Comparison of ENCODE assay signal across 15 cellular contexts in genomic region chr9:109568568-109569210, GRCh38.
DNase-seq lines count a peak whose midpoint lies in the region; ATAC-seq and TF ChIP-seq lines count a peak whose summit lies in the region.
"Had no signal": no experiment of that assay in that cellular context is flagged by ENCODE, and none has a peak within 500 bp of the region (broad histone marks: within the 10 kb centered on the region; RNA-seq: fewer than 3 reads in every experiment).

No MANE protein-coding gene starts in this region.

- intact Hi-C loops in heart left ventricle (cut with DNase I): no loop called here
- intact Hi-C loops in testis (cut with DNase I; ENCODE audit: low total_unique reads): no loop called here

- WGBS in heart left ventricle, 4 donors: 50 to 67% (median 56%) methylated on average over 1 to 2 of the region's 2 CpGs
- WGBS in neuronal stem cell (ENCODE audit: extremely low coverage in 2 of 2, insufficient read length in 2 of 2, insufficient replicate concordance in 1 of 2), 2 donors: no CpG with 5 or more reads among the region's 2 CpGs
- 88 to 90% methylated on average over 1 to 2 of the region's 2 CpGs for WGBS in testis, 2 donors

- H3K9me3 ChIP-seq in BLaER1: no peaks in the 10 kb centered on the region
- H3K9me3 ChIP-seq in heart left ventricle: peaks cover 0 to 7% (median 0%) of the 10 kb centered on the region in 12 donors
- H3K9me3 ChIP-seq in neuronal stem cell (replicated peaks in 1 of 2; ENCODE audit: control insufficient read depth in 2 of 2, insufficient read depth in 1 of 2, low read depth in 1 of 2, low read length in 2 of 2): no peaks in the 10 kb centered on the region
- no peaks in the 10 kb centered on the region for H3K9me3 ChIP-seq in testis

- H3K36me3 ChIP-seq in BLaER1: no peaks in the 10 kb centered on the region
- no peaks in the 10 kb centered on the region for H3K36me3 ChIP-seq in heart left ventricle
- H3K36me3 ChIP-seq in neuronal stem cell (replicated peaks in 1 of 2; ENCODE audit: control insufficient read depth in 2 of 2, insufficient read depth in 2 of 2, low read length in 2 of 2): no peaks in the 10 kb centered on the region
- no peaks in the 10 kb centered on the region for H3K36me3 ChIP-seq in testis (ENCODE audit: low read depth, missing control alignments)

- H3K4me1 ChIP-seq in BLaER1: peaks cover 8% of the 10 kb centered on the region
- peaks cover 0 to 8% (median 0%) of the 10 kb centered on the region in 12 donors for H3K4me1 ChIP-seq in heart left ventricle
- H3K4me1 ChIP-seq in neuronal stem cell (ENCODE audit: control insufficient read depth in 2 of 2, insufficient read depth in 1 of 2, low read depth in 1 of 2, low read length in 2 of 2): no peaks in the 10 kb centered on the region
- H3K4me1 ChIP-seq in testis: no peaks in the 10 kb centered on the region

- H3K79me1 ChIP-seq in neuronal stem cell (ENCODE audit: low read depth, low read length): no peaks in the 10 kb centered on the region

- H3K9ac ChIP-seq in BLaER1 (no peak overlapping the region), neuronal stem cell (ENCODE audit: low read depth, low read length, poor library complexity) (peak overlapping the region; percentile 64)
- H3K9ac ChIP-seq: KMS-11 had no signal

- TF ChIP-seq POLR2A in heart left ventricle (IDR thresholded peaks at IDR 0.05) (no peak), testis (IDR thresholded peaks at IDR 0.05) (no peak)

- H2AK5ac ChIP-seq in neuronal stem cell (ENCODE audit: low read depth, low read length): no peak overlapping the region

- no peak overlapping the region for H2AFZ ChIP-seq in neuronal stem cell (ENCODE audit: low read length)
- H2AFZ ChIP-seq: GM23338 had no signal

- peak overlapping the region; percentile 31 for H3K18ac ChIP-seq in neuronal stem cell (ENCODE audit: low read length)

- H4K20me1 ChIP-seq in BLaER1: no peaks in the 10 kb centered on the region

- H4K8ac ChIP-seq in neuronal stem cell (ENCODE audit: low read depth, low read length): no peak overlapping the region

- H3K4ac ChIP-seq in neuronal stem cell (ENCODE audit: low read length): no peak overlapping the region

- peak; percentile 93 to 98 (median 94) for ATAC-seq in heart left ventricle
- ATAC-seq: GM23338 had no signal

- no peak overlapping the region for H2BK15ac ChIP-seq in neuronal stem cell (ENCODE audit: low read length)

- DNase-seq in DMS153 treated with DMSO at 0.1 percent for 48 hours (lab: John Stamatoyannopoulos, UW; ENCODE audit: unreplicated experiment) (peak; percentile 40), heart left ventricle (peak in 4 of 5 donors; percentile 24 to 83 (median 52)), neuronal stem cell (ENCODE audit: low spot score) (no peak), NCI-H128 (lab: John Stamatoyannopoulos, UW; ENCODE audit: unreplicated experiment) (no peak), testis (no peak), medulla oblongata (ENCODE audit: extremely low spot score) (no peak)
- DNase-seq: COR-L47, NCI-H1048, NCI-H146, NCI-H2107, NCI-H2227 treated with DMSO at 0.1 percent for 48 hours, NCI-H524 had no signal

- peak overlapping the region; percentile 25 for H3K4me2 ChIP-seq in BLaER1
- no peak overlapping the region for H3K4me2 ChIP-seq in neuronal stem cell (ENCODE audit: insufficient read depth, low read length, poor library complexity, severe bottlenecking)
- H3K4me2 ChIP-seq: GM23338, KMS-11 had no signal

- H4K91ac ChIP-seq in neuronal stem cell (ENCODE audit: low read depth, low read length, poor library complexity): no peak overlapping the region

- H3K27ac ChIP-seq in BLaER1 (no peak overlapping the region), heart left ventricle (peak overlapping the region in 3 of 12 donors; percentile 2 to 35 (median 26)), neuronal stem cell (replicated peaks; ENCODE audit: low read length) (no peak overlapping the region), testis (no peak overlapping the region)
- H3K27ac ChIP-seq: KMS-11 had no signal

- H2BK12ac ChIP-seq in neuronal stem cell (ENCODE audit: low read length): no peak overlapping the region

- H2BK5ac ChIP-seq in neuronal stem cell (ENCODE audit: low read length): no peak overlapping the region

- H3K23ac ChIP-seq in neuronal stem cell (ENCODE audit: low read depth, low read length, poor library complexity): peak overlapping the region; percentile 8

- no peak overlapping the region for H3K14ac ChIP-seq in neuronal stem cell (ENCODE audit: low read length)

- H3K4me3 ChIP-seq in BLaER1 (no peak overlapping the region), heart left ventricle (no peak overlapping the region), neuronal stem cell (ENCODE audit: low read length in 2 of 2) (peak overlapping the region in 1 of 2 donors; percentile 37), testis (no peak overlapping the region)
- H3K4me3 ChIP-seq: GM23338 had no signal

- TF ChIP-seq CTCF in heart left ventricle (IDR thresholded peaks at IDR 0.05) (no peak), testis (IDR thresholded peaks at IDR 0.05) (no peak)

- H2BK120ac ChIP-seq in neuronal stem cell (ENCODE audit: low read depth, low read length): no peak overlapping the region

- H3K27me3 ChIP-seq in BLaER1 (no peaks in the 10 kb centered on the region), heart left ventricle (peaks cover 0 to 15% (median 3%) of the 10 kb centered on the region in 9 donors), neuronal stem cell (ENCODE audit: control insufficient read depth in 3 of 3, insufficient read depth in 3 of 3, low read depth in 1 of 3, low read length in 3 of 3) (peaks cover 0 to 3% (median 0%) of the 10 kb centered on the region in 3 experiments), testis (no peaks in the 10 kb centered on the region)

Comparison
In these comparisons a context has a peak if more than half of its experiments do, and no peak if none do; other contexts are left out.
1. DNase-seq: peak in DMS153 treated with DMSO at 0.1 percent for 48 hours (single experiment) and heart left ventricle (4 of 5); none in neuronal stem cell (single experiment), NCI-H128 (single experiment), testis (single experiment) and medulla oblongata (single experiment).